In genomic region chr2:121690095-121690494, GRCh38 we compare ENCODE assay signal across 18 cellular contexts. TPM values are rescaled to one million over a fixed set of nuclear protein-coding genes. Genes with fewer than 3 reads are reported as not detected.
DNase-seq lines count a peak whose midpoint lies in the region; ATAC-seq and TF ChIP-seq lines count a peak whose summit lies in the region.
"Had no signal": no experiment of that assay in that cellular context is flagged by ENCODE, and none has a peak within 500 bp of the region (broad histone marks: within the 10 kb centered on the region; RNA-seq: fewer than 3 reads in every experiment).

No MANE protein-coding gene starts in this region.

- no peaks in the 10 kb centered on the region for H3K79me1 ChIP-seq in mesendoderm (ENCODE audit: low read length)

- no TSS peak for BruUV-seq in A673 (replicated peaks; lab: Mats Ljungman, UMichigan)

- in situ Hi-C loops in SK-MEL-5 (cut with HindIII; ENCODE audit: low pct_unique_long_range_greater_than_20kb, low sequenced_read_pairs): no loop called here

- no peak overlapping the region for H2BK120ac ChIP-seq in mesendoderm (ENCODE audit: low read depth, low read length)

- H2BK5ac ChIP-seq in mesendoderm (ENCODE audit: low read length): no peak overlapping the region

- TF ChIP-seq CTCF in A673 (conservative IDR thresholded peaks at IDR 0.05; ENCODE audit: low read depth, low read length): no peak
- TF ChIP-seq CTCF in coronary artery (IDR thresholded peaks at IDR 0.05): no peak

- H3K9me3 ChIP-seq in A673 (ENCODE audit: low read depth, low read length, poor library complexity, severe bottlenecking): no peaks in the 10 kb centered on the region
- H3K9me3 ChIP-seq: Caco-2, MG63, SJCRH30 had no signal

- H3K4me3 ChIP-seq in A673 (ENCODE audit: low read depth, low read length, poor library complexity, severe bottlenecking) (no peak overlapping the region), mesendoderm (ENCODE audit: low read length) (no peak overlapping the region), coronary artery (no peak overlapping the region)
- H3K4me3 ChIP-seq: GM12878, GM23338, MG63, PC-9, SJCRH30 had no signal

- no peak overlapping the region for H4K8ac ChIP-seq in mesendoderm (ENCODE audit: low read depth, low read length)

- no peak overlapping the region for H2AK5ac ChIP-seq in mesendoderm (ENCODE audit: low read length)

- H3K4me1 ChIP-seq in A673 (ENCODE audit: insufficient read depth, low read length, poor library complexity, severe bottlenecking) (peaks cover 7% of the 10 kb centered on the region), mesendoderm (ENCODE audit: control insufficient read depth, low read depth, low read length) (no peaks in the 10 kb centered on the region)
- H3K4me1 ChIP-seq: Caco-2 had no signal

- no peak overlapping the region for H3K56ac ChIP-seq in mesendoderm (ENCODE audit: low read length)

- no peak overlapping the region for H3K18ac ChIP-seq in mesendoderm (ENCODE audit: low read length)

- H3K36me3 ChIP-seq in A673 (ENCODE audit: insufficient read depth, low read length, poor library complexity, severe bottlenecking): no peaks in the 10 kb centered on the region
- no peaks in the 10 kb centered on the region for H3K36me3 ChIP-seq in mesendoderm (ENCODE audit: control insufficient read depth, insufficient read depth, low read length)
- H3K36me3 ChIP-seq: MG63, SJCRH30 had no signal

- no peak overlapping the region for H3K9ac ChIP-seq in mesendoderm (ENCODE audit: low read length)

- WGBS in mesendoderm (ENCODE audit: extremely low coverage, insufficient coverage, low lambda C conversion rate): no CpG with 5 or more reads among the region's 6 CpGs

- H3K27me3 ChIP-seq in A673 (replicated peaks; ENCODE audit: insufficient read depth, low read depth, low read length, poor library complexity): no peaks in the 10 kb centered on the region
- H3K27me3 ChIP-seq in mesendoderm (ENCODE audit: insufficient read depth, low read length, poor library complexity): no peaks in the 10 kb centered on the region
- H3K27me3 ChIP-seq: MG63, SJCRH30 had no signal

- intact Hi-C loops in A673 (cut with micrococcal nuclease; ENCODE audit: unreplicated experiment): no loop called here

- DNase-seq in A673 (ENCODE audit: low spot score): peak; percentile 36
- DNase-seq in ELR (ENCODE audit: low read depth): peak; percentile 22
- DNase-seq in SK-MEL-5 (ENCODE audit: low read depth, low spot score): peak; percentile 14
- peak; percentile 50 for DNase-seq in mesendoderm
- no peak for DNase-seq in coronary artery (ENCODE audit: low spot score)
- DNase-seq: AML-193, DMS79, GDM1, Karpas-422, NCI-H187 had no signal

- CTCF ChIA-PET in A673 (lab: Charles Lee): no interaction called here

- ATAC-seq in HG03095 (IDR thresholded peaks at IDR 0.05; ENCODE audit: unreplicated experiment) (no peak), GM21825 (IDR thresholded peaks at IDR 0.05; ENCODE audit: unreplicated experiment) (no peak)
- ATAC-seq: GM12878, GM23338 had no signal

- no peak overlapping the region for H3K23ac ChIP-seq in mesendoderm (ENCODE audit: low read length)

- no peak overlapping the region for H4K5ac ChIP-seq in mesendoderm (ENCODE audit: low read length)

- no peaks in the 10 kb centered on the region for H3K79me2 ChIP-seq in mesendoderm (ENCODE audit: control insufficient read depth, insufficient read depth, low read length)

- no peak overlapping the region for H3K4me2 ChIP-seq in mesendoderm (ENCODE audit: low read length)
- H3K4me2 ChIP-seq: GM23338, PC-9 had no signal

- POLR2A ChIA-PET in A673 (lab: Charles Lee; ENCODE audit: low non-redundant PET): no interaction called here

- H3K27ac ChIP-seq in A673 (ENCODE audit: low read depth, low read length, poor library complexity, severe bottlenecking) (no peak overlapping the region), mesendoderm (ENCODE audit: low read depth, low read length) (no peak overlapping the region), coronary artery (no peak overlapping the region)
- H3K27ac ChIP-seq: PC-9, SJCRH30 had no signal

- H3K4ac ChIP-seq in mesendoderm (ENCODE audit: low read depth, low read length): no peak overlapping the region

- H2BK15ac ChIP-seq in mesendoderm (replicated peaks; ENCODE audit: low read depth): no peak overlapping the region

RNA-seq across cellular contexts. Expression of gene CLASP1, which starts 40.8 kb away (rescaled TPM):
- total RNA-seq in A673 (2021): 69.1 and 77.4 TPM in 2 replicates
- 27.0 and 31.2 TPM in 2 replicates for total RNA-seq in SK-MEL-5 (2014; rRNA removed; shearing (Covaris generic))
- polyA plus RNA-seq in SK-MEL-5 (2015; cell fraction: cytosol; rRNA removed): 25.4 and 44.4 TPM in 2 replicates
- 62.4 and 70.5 TPM in 2 replicates for polyA plus RNA-seq in SK-MEL-5 (2015; cell fraction: nucleus; rRNA removed)
- 17.6 TPM for polyA plus RNA-seq in mesendoderm (2013, experiment 1 of 2)
- polyA plus RNA-seq in mesendoderm (2013, experiment 2 of 2): 17.0 TPM

RNA-seq across cellular contexts. Expression of gene NIFK, which starts 46.6 kb away (rescaled TPM):
- 84.2 and 97.4 TPM in 2 replicates for total RNA-seq in A673 (2021)
- 100 and 102 TPM in 2 replicates for total RNA-seq in SK-MEL-5 (2014; rRNA removed; shearing (Covaris generic))
- 42.3 and 63.8 TPM in 2 replicates for polyA plus RNA-seq in SK-MEL-5 (2015; cell fraction: cytosol; rRNA removed)
- 38.1 and 89.6 TPM in 2 replicates for polyA plus RNA-seq in SK-MEL-5 (2015; cell fraction: nucleus; rRNA removed)
- polyA plus RNA-seq in mesendoderm (2013, experiment 1 of 2): 194 TPM
- polyA plus RNA-seq in mesendoderm (2013, experiment 2 of 2): 191 TPM
